Comparison of ENCODE assay signal across 9 cellular contexts in the genomic region with DNA sequence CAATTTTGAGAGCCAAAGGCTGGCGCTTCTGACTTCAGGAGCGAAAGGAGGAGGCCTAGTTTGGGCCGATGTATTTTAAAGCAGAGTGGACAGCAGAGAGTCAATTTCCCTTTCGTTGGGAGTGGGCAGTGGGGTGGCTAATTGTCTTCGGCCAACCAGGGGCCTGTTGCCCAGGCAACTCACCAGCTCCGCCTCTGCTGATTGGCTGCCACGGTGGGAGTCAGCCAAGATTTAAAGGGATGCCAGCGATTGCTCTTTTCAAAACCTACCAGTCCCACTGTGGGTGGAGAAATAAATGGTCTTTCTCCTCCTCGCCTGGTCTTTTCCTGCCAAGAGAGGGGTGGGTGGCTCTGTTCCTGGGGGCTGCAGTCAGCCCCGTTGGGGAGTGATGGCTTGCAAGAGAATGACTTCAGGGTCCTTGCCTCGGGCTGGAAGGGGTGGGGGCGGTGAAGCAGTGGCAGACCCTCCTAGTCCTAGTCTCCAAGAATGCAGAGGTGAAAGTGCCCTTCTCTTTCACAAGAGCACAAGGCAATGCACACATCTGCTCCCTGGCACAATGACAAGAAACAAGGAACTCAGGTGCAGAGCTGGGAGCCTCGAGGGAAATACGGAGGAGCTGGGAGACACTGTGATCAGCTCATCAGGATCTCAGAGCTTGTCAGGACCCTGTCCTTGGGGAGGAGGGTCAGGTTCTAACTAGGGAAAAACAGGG. TPM values are rescaled to one million over a fixed set of nuclear protein-coding genes. Genes with fewer than 3 reads are reported as not detected.
DNase-seq lines count a peak whose midpoint lies in the region; ATAC-seq and TF ChIP-seq lines count a peak whose summit lies in the region.
"Had no signal": no experiment of that assay in that cellular context is flagged by ENCODE, and none has a peak within 500 bp of the region (broad histone marks: within the 10 kb centered on the region; RNA-seq: fewer than 3 reads in every experiment).

No MANE protein-coding gene starts in this region.

- no peaks in the 10 kb centered on the region for H3K27me3 ChIP-seq in parathyroid adenoma (ENCODE audit: control insufficient read depth, insufficient read depth, low read length)

- no TSS peak for BruUV-seq in OCI-LY7 (replicated peaks; lab: Mats Ljungman, UMichigan)

- POLR2A ChIA-PET in OCI-LY7 (lab: Charles Lee) = interaction anchor here (0.7 to 1.5 kb wide), 3 partner anchors 28 to 49 kb away, joined by 3 to 9 read pairs (median 4); no protein-coding TSS in a partner anchor

- H3K9me3 ChIP-seq in OCI-LY7 (ENCODE audit: low read length) = no peaks in the 10 kb centered on the region
- H3K9me3 ChIP-seq in parathyroid adenoma (ENCODE audit: control insufficient read depth, low read length) = no peaks in the 10 kb centered on the region

- intact Hi-C loops in OCI-LY7 (cut with micrococcal nuclease; ENCODE audit: unreplicated experiment) = loop anchor here (1.0 to 2.0 kb wide), 6 partner anchors 23 to 105 kb away; a partner anchor contains a TSS

- no peaks in the 10 kb centered on the region for H3K9me2 ChIP-seq in OCI-LY7 (ENCODE audit: insufficient read depth, low read length)

- H3K4me1 ChIP-seq in OCI-LY7 (ENCODE audit: insufficient read depth, low read length, poor library complexity, severe bottlenecking) = peaks cover 76% of the 10 kb centered on the region
- H3K4me1 ChIP-seq in parathyroid adenoma = peaks cover 16% of the 10 kb centered on the region

- H2AFZ ChIP-seq in OCI-LY7 (ENCODE audit: low read length) (no peak overlapping the region), parathyroid adenoma (no peak overlapping the region)

- H3K27ac Mint-ChIP-seq in activated naive CD8-positive, alpha-beta T cell treated with anti-CD3 and anti-CD28 coated beads, Interleukin-2, amount 50 U/mL, for 24 hours = no peak overlapping the region

- no peak overlapping the region for H3K4me3 Mint-ChIP-seq in activated naive CD8-positive, alpha-beta T cell treated with anti-CD3 and anti-CD28 coated beads, Interleukin-2, amount 50 U/mL, for 24 hours

- H4K20me1 ChIP-seq in OCI-LY7 (ENCODE audit: insufficient read depth, low read length) = 0 out of 2 replicates have a peak, but pooled peaks cover under 1% of the 10 kb centered on the region

- H3K79me2 ChIP-seq in OCI-LY7 (ENCODE audit: insufficient read depth, low read depth, low read length) (no peaks in the 10 kb centered on the region), parathyroid adenoma (no peaks in the 10 kb centered on the region)

- peak; percentile 11 for ATAC-seq in GM19351 (IDR thresholded peaks at IDR 0.05; ENCODE audit: unreplicated experiment)
- no peak for ATAC-seq in activated naive CD8-positive, alpha-beta T cell treated with anti-CD3 and anti-CD28 coated beads, Interleukin-2, amount 50 U/mL, for 24 hours

- no peak overlapping the region for H3K9ac ChIP-seq in parathyroid adenoma

- TF ChIP-seq CTCF in OCI-LY7 (conservative IDR thresholded peaks at IDR 0.05; ENCODE audit: low read length) (no peak), fibroblast of villous mesenchyme (IDR thresholded peaks at IDR 0.05; ENCODE audit: insufficient read depth, low read depth, low read length) (no peak), parathyroid adenoma (IDR thresholded peaks at IDR 0.05) (no peak)

- no peaks in the 10 kb centered on the region for H3K27me3 Mint-ChIP-seq in activated naive CD8-positive, alpha-beta T cell treated with anti-CD3 and anti-CD28 coated beads, Interleukin-2, amount 50 U/mL, for 24 hours

- CTCF ChIA-PET in OCI-LY7 (lab: Charles Lee; ENCODE audit: unreplicated experiment) = interaction anchor here (1.4 to 2.9 kb wide), 3 partner anchors 28 to 49 kb away, joined by 5 to 8 read pairs (median 6); no protein-coding TSS in a partner anchor

- H3K36me3 ChIP-seq in OCI-LY7 (ENCODE audit: insufficient read depth, low read length) (peaks cover 91% of the 10 kb centered on the region), parathyroid adenoma (ENCODE audit: control insufficient read depth, insufficient read depth, low read length) (no peaks in the 10 kb centered on the region)

- H3K4me2 ChIP-seq in OCI-LY7 (ENCODE audit: low read length) = peak overlapping the region; percentile 43
- H3K4me2 ChIP-seq in parathyroid adenoma (ENCODE audit: low read length) = no peak overlapping the region

- no peaks in the 10 kb centered on the region for H3K36me3 Mint-ChIP-seq in activated naive CD8-positive, alpha-beta T cell treated with anti-CD3 and anti-CD28 coated beads, Interleukin-2, amount 50 U/mL, for 24 hours (ENCODE audit: low read depth)

- no peak for DNase-seq in OCI-LY7 (ENCODE audit: low spot score)
- DNase-seq in fibroblast of villous mesenchyme (ENCODE audit: low read depth) = peak; percentile 4
- DNase-seq in GOT3 (lab: John Stamatoyannopoulos, UW) = no peak
- no peak for DNase-seq in UCSD-AML1 (lab: John Stamatoyannopoulos, UW; ENCODE audit: unreplicated experiment)
- no peak for DNase-seq in activated naive CD8-positive, alpha-beta T cell treated with anti-CD3 and anti-CD28 coated beads, Interleukin-2, amount 50 U/mL, for 24 hours
- DNase-seq in EL = no peak

- peaks cover 6% of the 10 kb centered on the region for H3K4me1 Mint-ChIP-seq in activated naive CD8-positive, alpha-beta T cell treated with anti-CD3 and anti-CD28 coated beads, Interleukin-2, amount 50 U/mL, for 24 hours

- H3K27ac ChIP-seq in OCI-LY7 (ENCODE audit: low read depth, low read length, poor library complexity, severe bottlenecking) (peak overlapping the region; percentile 88), parathyroid adenoma (peak overlapping the region; percentile 66)

- no peak overlapping the region for H3K4me3 ChIP-seq in OCI-LY7 (ENCODE audit: low read depth, low read length, poor library complexity, severe bottlenecking)
- H3K4me3 ChIP-seq in fibroblast of villous mesenchyme (ENCODE audit: low read depth, low read length) = no peak overlapping the region
- no peak overlapping the region for H3K4me3 ChIP-seq in parathyroid adenoma (ENCODE audit: low read depth, low read length)

- H3K9me3 Mint-ChIP-seq in activated naive CD8-positive, alpha-beta T cell treated with anti-CD3 and anti-CD28 coated beads, Interleukin-2, amount 50 U/mL, for 24 hours = no peaks in the 10 kb centered on the region

RNA-seq across cellular contexts. Expression of a gene that starts 37.7 kb away (rescaled TPM):
- 69.1 and 89.1 TPM in 2 replicates for total RNA-seq in OCI-LY7 (2014; rRNA removed; shearing (Covaris generic))
- total RNA-seq in OCI-LY7 (2022) = 67.5 and 74.4 TPM in 2 replicates
- not detected in 2 replicates for total RNA-seq in fibroblast of villous mesenchyme

RNA-seq across cellular contexts. Expression of a gene that starts 41.3 kb away (rescaled TPM):
- 263 and 293 TPM in 2 replicates for total RNA-seq in OCI-LY7 (2014; rRNA removed; shearing (Covaris generic))
- total RNA-seq in OCI-LY7 (2022) (510 and 535 TPM in 2 replicates), fibroblast of villous mesenchyme (not detected in 2 replicates)
- total RNA-seq: bronchial epithelial cell had no signal

RNA-seq across cellular contexts. Expression of a gene that starts 51.7 kb away (rescaled TPM):
- 14.0 and 26.9 TPM in 2 replicates for total RNA-seq in OCI-LY7 (2014; rRNA removed; shearing (Covaris generic))
- total RNA-seq in OCI-LY7 (2022) (37.4 and 39.2 TPM in 2 replicates), fibroblast of villous mesenchyme (not detected in 2 replicates)
- total RNA-seq: bronchial epithelial cell had no signal

Comparison
In these comparisons a context has a peak if more than half of its experiments do, and no peak if none do; other contexts are left out.
1. RNA of a gene that starts 37.7 kb away (total RNA-seq): 67.5 to 89.1 TPM in OCI-LY7; not detected in fibroblast of villous mesenchyme; every median in the first group is over 10 times any median in the second.
2. RNA of a gene that starts 41.3 kb away (total RNA-seq): 263 to 535 TPM in OCI-LY7; not detected in fibroblast of villous mesenchyme; every median in the first group is over 100 times any median in the second.
3. RNA of a gene that starts 51.7 kb away (total RNA-seq): 14.0 to 39.2 TPM in OCI-LY7; not detected in fibroblast of villous mesenchyme; every median in the first group is over 10 times any median in the second.